8 cellular contexts compared by ENCODE assay signal in genomic region chr10:120948889-120949382, GRCh38.
DNase-seq lines count a peak whose midpoint lies in the region; ATAC-seq, FAIRE-seq and TF ChIP-seq lines count a peak whose summit lies in the region.

No MANE protein-coding gene starts in this region.

- H3K79me1 ChIP-seq in H1 (ENCODE audit: low read depth, low read length), result no peaks in the 10 kb centered on the region

- H4K20me1 ChIP-seq in BLaER1 (no peaks in the 10 kb centered on the region), H1 (replicated peaks in 1 of 2; ENCODE audit: control insufficient read depth in 1 of 2, insufficient read depth in 2 of 2, low read length in 2 of 2) (no peaks in the 10 kb centered on the region)

- no peak overlapping the region for H3K14ac ChIP-seq in H1 (ENCODE audit: insufficient read length)

- TF ChIP-seq RAD21 in H1 (IDR thresholded peaks at IDR 0.05 in 1 of 2, conservative IDR thresholded peaks at IDR 0.05 in 1 of 2; ENCODE audit: low read depth in 2 of 2, low read length in 2 of 2), result peak; percentile 95 to 97

- H3K56ac ChIP-seq in H1 (replicated peaks; ENCODE audit: insufficient read length, low read depth, low read length), result peak overlapping the region; percentile 47

- H2BK20ac ChIP-seq in H1 (ENCODE audit: low read length), result no peak overlapping the region

- H3K4me3 ChIP-seq in BLaER1 (peak overlapping the region; percentile 62), H1 (ENCODE audit: extremely low read depth in 1 of 4, insufficient read depth in 2 of 4, low read depth in 3 of 4, low read length in 4 of 4) (peak overlapping the region; percentile 16 to 68 (median 52))

- POLR2A ChIA-PET in H1 (lab: Charles Lee; ENCODE audit: partially characterized antibody), result no interaction called here

- H2BK5ac ChIP-seq in H1 (ENCODE audit: low read depth, low read length), result no peak overlapping the region

- H3K18ac ChIP-seq in H1 (ENCODE audit: extremely low read depth, low read length), result peak overlapping the region; percentile 92

- H3K9ac ChIP-seq in BLaER1, result no peak overlapping the region
- no peak overlapping the region for H3K9ac ChIP-seq in H1 (replicated peaks in 1 of 4; ENCODE audit: extremely low read depth in 1 of 4, low read depth in 3 of 4, low read length in 3 of 4)

- H4K91ac ChIP-seq in H1 (replicated peaks; ENCODE audit: insufficient read length, low read length), result no peak overlapping the region

- H3K36me3 ChIP-seq in BLaER1 (no peaks in the 10 kb centered on the region), H1 (ENCODE audit: control insufficient read depth in 2 of 4, insufficient read depth in 4 of 4, low read length in 3 of 4) (no peaks in the 10 kb centered on the region; a peak in 1 of 8 replicates)

- H3K27ac ChIP-seq in BLaER1, result no peak overlapping the region
- H3K27ac ChIP-seq in H1 (ENCODE audit: low read depth, low read length), result no peak overlapping the region

- no peak overlapping the region for H3K23ac ChIP-seq in H1 (ENCODE audit: insufficient read length)

- H3K79me2 ChIP-seq in H1 (ENCODE audit: control insufficient read depth in 1 of 2, insufficient read depth in 2 of 2, low read length in 2 of 2), result no peaks in the 10 kb centered on the region

- H3K4me1 ChIP-seq in BLaER1 (0 out of 2 replicates have a peak, but pooled peaks cover 7% of the 10 kb centered on the region), H1 (replicated peaks in 1 of 4; ENCODE audit: control insufficient read depth in 3 of 4, insufficient read depth in 4 of 4, low read length in 3 of 4) (peaks cover 5 to 21% (median 13%) of the 10 kb centered on the region in 4 experiments)

- DNase-seq in HuH-7 (ENCODE audit: low spot score), result peak; percentile 87
- DNase-seq in activated CD8-positive, alpha-beta memory T cell treated with anti-CD3 and anti-CD28 coated beads for 24 hours, result peak; percentile 83
- peak; percentile 44 to 88 for DNase-seq in H1 (ENCODE audit: low read depth in 1 of 2, low spot score in 2 of 2)
- peak; percentile 83 for DNase-seq in midbrain (lab: John Stamatoyannopoulos, UW)
- DNase-seq in stimulated activated CD8-positive, alpha-beta memory T cell treated with anti-CD3 and anti-CD28 coated beads, Interleukin-2, amount 100 ng/mL, for 48 hours (ENCODE audit: low read depth in 2 of 2), result peak; percentile 52 to 65
- DNase-seq in NCI-H748 treated with DMSO at 0.1 percent for 48 hours (lab: John Stamatoyannopoulos, UW), result no peak

- H3K4ac ChIP-seq in H1 (replicated peaks; ENCODE audit: insufficient read length, low read depth, low read length), result no peak overlapping the region

- no peak overlapping the region for H2AK5ac ChIP-seq in H1 (ENCODE audit: low read depth, low read length)

- CTCF ChIA-PET in H1 (lab: Charles Lee; ENCODE audit: partially characterized antibody), result interaction anchor here (0.6 to 2.5 kb wide), 23 partner anchors 9 to 784 kb away, joined by 3 to 16 read pairs (median 3); no protein-coding TSS in a partner anchor

- H2BK12ac ChIP-seq in H1 (ENCODE audit: low read depth, low read length), result peak overlapping the region; percentile 98

- H3K27me3 ChIP-seq in BLaER1 (peaks cover 10% of the 10 kb centered on the region; the same call in 1 of the 2 replicates), H1 (replicated peaks in 1 of 4; ENCODE audit: control insufficient read depth in 3 of 4, extremely low read depth in 1 of 4, insufficient read depth in 3 of 4, low read length in 3 of 4) (peaks cover 11 to 16% (median 13%) of the 10 kb centered on the region in 4 experiments)

- ATAC-seq in GM21367 (IDR thresholded peaks at IDR 0.05; ENCODE audit: unreplicated experiment), result peak; percentile 99

- peak overlapping the region; percentile 75 for H3K4me2 ChIP-seq in BLaER1
- peak overlapping the region; percentile 92 to 94 for H3K4me2 ChIP-seq in H1 (ENCODE audit: insufficient read depth in 1 of 2, low read depth in 2 of 2, low read length in 2 of 2)

- peak overlapping the region; percentile 74 for H2AFZ ChIP-seq in H1 (ENCODE audit: low read length)

- TF ChIP-seq CTCF in H1 (IDR thresholded peaks at IDR 0.05; ENCODE audit: control extremely low read depth in 1 of 3, insufficient read depth in 1 of 3, low read depth in 1 of 3, low read length in 3 of 3), result peak; percentile 77 to 92 (median 90)

- peaks cover 12% of the 10 kb centered on the region for H3K23me2 ChIP-seq in H1 (ENCODE audit: low read depth, low read length)

- 4% methylated on average over 39 of the region's 42 CpGs; no CpG with 5 or more reads in 1 of the 2 experiments for WGBS in H1 (ENCODE audit: extremely low coverage in 1 of 2, insufficient coverage in 1 of 2, insufficient read length in 1 of 2, insufficient replicate concordance in 2 of 2, low coverage in 1 of 2, low lambda C conversion rate in 2 of 2, missing lambda C conversion rate in 1 of 2), 2 experiments

- peaks cover 24% of the 10 kb centered on the region for H3K9me3 ChIP-seq in BLaER1
- 0 out of 4 replicates have a peak, but pooled peaks cover 0 to under 1% of the 10 kb centered on the region in 2 experiments for H3K9me3 ChIP-seq in H1 (ENCODE audit: insufficient read depth in 2 of 2, low read depth in 1 of 2, low read length in 1 of 2)

- FAIRE-seq in H1 (lab: Jason Lieb, UNC), result no peak

- no peak for TF ChIP-seq POLR2A in H1 (IDR thresholded peaks at IDR 0.05; ENCODE audit: control extremely low read depth in 1 of 2, low read depth in 2 of 2, low read length in 2 of 2)

- peak overlapping the region; percentile 29 for H4K8ac ChIP-seq in H1 (ENCODE audit: extremely low read depth, insufficient read depth, low read length)

- TF ChIP-seq EP300 in H1 (IDR thresholded peaks at IDR 0.05; ENCODE audit: borderline replicate concordance in 1 of 2, low read depth in 2 of 2, low read length in 2 of 2), result no peak

- no peak overlapping the region for H2BK120ac ChIP-seq in H1 (replicated peaks; ENCODE audit: low read depth, low read length)

- peak overlapping the region; percentile 92; the same call in 1 of the 2 replicates for H2BK15ac ChIP-seq in H1 (ENCODE audit: low read length)

- H4K5ac ChIP-seq in H1 (ENCODE audit: insufficient read length, low read depth, low read length), result no peak overlapping the region

TF ChIP-seq in H1, 55 proteins besides CTCF, POLR2A, EP300 and RAD21 (continues in another document):
- TF ChIP-seq SIX5 (IDR thresholded peaks at IDR 0.05; ENCODE audit: low read depth, low read length), result no peak
- TF ChIP-seq TEAD4 (IDR thresholded peaks at IDR 0.05; ENCODE audit: low read depth, low read length), result no peak
- no peak for TF ChIP-seq SIRT6 (IDR thresholded peaks at IDR 0.05; ENCODE audit: low read length)
- TF ChIP-seq RFX5 (IDR thresholded peaks at IDR 0.05; ENCODE audit: borderline replicate concordance, low read depth, low read length), result no peak
- TF ChIP-seq CTBP2 (IDR thresholded peaks at IDR 0.05; ENCODE audit: borderline replicate concordance, insufficient read depth, insufficient read length, low read length), result no peak
- TF ChIP-seq SUZ12 (IDR thresholded peaks at IDR 0.05; ENCODE audit: low read length), result no peak
- TF ChIP-seq E2F6 (IDR thresholded peaks at IDR 0.05), result 0 out of 2 replicates have a peak, but pooled peaks have one; percentile 9
- no peak for TF ChIP-seq GTF2F1 (IDR thresholded peaks at IDR 0.05; ENCODE audit: borderline replicate concordance, low read depth, low read length)
- TF ChIP-seq GABPA (IDR thresholded peaks at IDR 0.05; ENCODE audit: borderline replicate concordance, insufficient read depth, low read length), result peak; percentile 63; the same call in 1 of the 2 replicates
- TF ChIP-seq BRCA1 (IDR thresholded peaks at IDR 0.05; ENCODE audit: low read depth, low read length), result 0 out of 2 replicates have a peak, but pooled peaks have one; percentile 15
- TF ChIP-seq CEBPB (IDR thresholded peaks at IDR 0.05; ENCODE audit: low read depth, low read length), result no peak
- no peak for TF ChIP-seq MAFK (IDR thresholded peaks at IDR 0.05; ENCODE audit: low read depth, low read length)
- TF ChIP-seq TBP (IDR thresholded peaks at IDR 0.05; ENCODE audit: low read depth, low read length), result no peak
- no peak for TF ChIP-seq SP2 (IDR thresholded peaks at IDR 0.05; ENCODE audit: low read length)
- no peak for TF ChIP-seq BACH1 (IDR thresholded peaks at IDR 0.05; ENCODE audit: low read length)
- peak; percentile 46 for TF ChIP-seq KDM4A (IDR thresholded peaks at IDR 0.05; ENCODE audit: low read depth, low read length, severe bottlenecking)
- TF ChIP-seq RXRA (IDR thresholded peaks at IDR 0.05; ENCODE audit: insufficient read depth, low read depth, low read length), result no peak
- TF ChIP-seq EZH2 (IDR thresholded peaks at IDR 0.05; ENCODE audit: low read depth, low read length, severe bottlenecking), result no peak
- no peak for TF ChIP-seq TAF1 (IDR thresholded peaks at IDR 0.05; ENCODE audit: low read depth, low read length)
- TF ChIP-seq SP1 (IDR thresholded peaks at IDR 0.05; ENCODE audit: low read depth, low read length), result no peak
- TF ChIP-seq SRF (IDR thresholded peaks at IDR 0.05; ENCODE audit: low read depth, low read length), result no peak
- no peak for TF ChIP-seq USF2 (IDR thresholded peaks at IDR 0.05; ENCODE audit: low read length)
- TF ChIP-seq CHD2 (IDR thresholded peaks at IDR 0.05; ENCODE audit: low read length), result no peak
